ENCODE assay signal across 8 cellular contexts in the genomic region with DNA sequence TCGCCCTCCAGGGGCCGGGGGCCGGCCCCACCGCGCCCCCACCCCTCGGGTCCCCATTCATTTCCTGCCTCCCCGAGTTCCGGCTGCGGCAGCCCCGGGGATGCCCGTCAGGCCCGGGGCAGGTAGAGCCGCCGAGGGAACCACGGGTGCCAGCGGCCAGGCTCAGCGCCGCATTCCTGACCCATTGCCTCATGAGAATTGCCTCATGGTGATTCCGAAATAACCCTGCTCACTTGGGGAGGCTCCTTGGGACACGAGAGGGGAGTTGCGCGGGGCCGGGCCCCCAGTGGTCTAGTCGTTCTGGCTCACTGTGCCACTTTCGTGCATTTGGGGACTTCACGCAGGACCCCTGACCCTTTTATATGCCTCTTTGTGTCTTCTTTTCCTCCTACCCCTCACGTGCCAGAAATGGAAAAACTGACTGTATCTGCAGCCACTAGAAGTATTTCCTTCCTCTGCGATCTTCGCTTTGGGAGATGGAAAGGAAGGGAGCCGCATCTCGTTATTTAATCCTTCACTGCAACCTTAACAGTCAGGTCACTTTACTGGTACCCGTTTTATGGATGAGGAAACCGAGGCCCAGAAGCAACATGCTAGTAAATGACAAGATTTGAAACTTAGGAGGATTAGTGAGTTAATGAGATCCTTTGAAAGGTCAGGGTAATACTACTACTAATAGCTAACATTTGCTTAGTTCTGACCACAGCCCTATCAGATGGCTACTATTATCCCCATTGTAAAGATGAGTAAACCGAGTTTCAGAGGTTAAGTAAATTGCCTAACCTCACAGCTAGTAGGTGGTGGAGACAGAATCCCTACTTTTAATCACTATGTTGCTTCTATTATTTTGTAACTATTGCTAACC. TPM values are rescaled to one million over a fixed set of nuclear protein-coding genes. Genes with fewer than 3 reads are reported as not detected.
A peak's percentile ranks its signal among the peaks of the same experiment; 100 is the strongest.
DNase-seq lines count a peak whose midpoint lies in the region; ATAC-seq and TF ChIP-seq lines count a peak whose summit lies in the region.

No MANE protein-coding gene starts in this region.

- TSS peak; percentile 38 for BruUV-seq in mammary epithelial cell (replicated peaks; lab: Mats Ljungman, UMichigan)

- H3K27ac ChIP-seq in OCI-LY3 (ENCODE audit: low read length), result peak overlapping the region; percentile 60
- H3K27ac ChIP-seq in mammary epithelial cell (ENCODE audit: insufficient read depth, low read depth, low read length), result peak overlapping the region; percentile 86

- ATAC-seq in HG02623 (IDR thresholded peaks at IDR 0.05; ENCODE audit: unreplicated experiment), result peak; percentile 5
- ATAC-seq in stimulated activated effector memory CD8-positive, alpha-beta T cell treated with anti-CD3 and anti-CD28 coated beads, Interleukin-12 subunit alpha, Interleukin-12 subunit beta, amount 100 ng/mL, for 72 hours, result peak; percentile 68

- H3K4me2 ChIP-seq in OCI-LY3 (ENCODE audit: low read length) (peak overlapping the region; percentile 74), mammary epithelial cell (ENCODE audit: insufficient read depth, low read depth, low read length) (peak overlapping the region; percentile 73)

- intact Hi-C loops in mammary epithelial cell (cut with micrococcal nuclease), result no loop called here

- 9% methylated on average over 18 of the region's 34 CpGs for WGBS in mammary epithelial cell (ENCODE audit: low coverage, missing lambda C conversion rate)

- H3K4me1 Mint-ChIP-seq in stimulated activated effector memory CD8-positive, alpha-beta T cell treated with anti-CD3 and anti-CD28 coated beads, Interleukin-12 subunit alpha, Interleukin-12 subunit beta, amount 100 ng/mL, for 72 hours, result peaks cover 48% of the 10 kb centered on the region

- CTCF ChIA-PET in mammary epithelial cell (lab: Charles Lee; ENCODE audit: low non-redundant PET), result no interaction called here

- H3K4me1 ChIP-seq in OCI-LY3 (ENCODE audit: low read length), result peaks cover 7% of the 10 kb centered on the region; the same call in 1 of the 2 replicates
- peaks cover 7% of the 10 kb centered on the region for H3K4me1 ChIP-seq in mammary epithelial cell (ENCODE audit: insufficient read depth, low read length)

- no peaks in the 10 kb centered on the region for H3K9me3 Mint-ChIP-seq in stimulated activated effector memory CD8-positive, alpha-beta T cell treated with anti-CD3 and anti-CD28 coated beads, Interleukin-12 subunit alpha, Interleukin-12 subunit beta, amount 100 ng/mL, for 72 hours

- dilution Hi-C loops in mammary epithelial cell (cut with HindIII; ENCODE audit: low sequenced_read_pairs), result no loop called here

- H3K27me3 ChIP-seq in OCI-LY3 (ENCODE audit: low read depth, low read length) (no peaks in the 10 kb centered on the region), mammary epithelial cell (ENCODE audit: insufficient read depth, low read length) (no peaks in the 10 kb centered on the region), kidney epithelial cell (ENCODE audit: control insufficient read depth, insufficient read depth, low read length) (no peaks in the 10 kb centered on the region)

- H3K9me3 ChIP-seq in OCI-LY3 (ENCODE audit: insufficient read depth, low read length) (no peaks in the 10 kb centered on the region), mammary epithelial cell (replicated peaks; ENCODE audit: insufficient read depth, low read length) (no peaks in the 10 kb centered on the region)

- H3K79me2 ChIP-seq in OCI-LY3 (ENCODE audit: low read length), result peaks cover 68% of the 10 kb centered on the region
- H3K79me2 ChIP-seq in mammary epithelial cell (ENCODE audit: insufficient read depth, low read length), result peaks cover 58% of the 10 kb centered on the region

- H2AFZ ChIP-seq in OCI-LY3 (ENCODE audit: low read depth, low read length), result 0 out of 2 replicates have a peak overlapping the region, but pooled peaks have one; percentile 28
- H2AFZ ChIP-seq in mammary epithelial cell (ENCODE audit: low read depth, low read length), result peak overlapping the region; percentile 92

- peaks cover 44% of the 10 kb centered on the region for H3K36me3 Mint-ChIP-seq in stimulated activated effector memory CD8-positive, alpha-beta T cell treated with anti-CD3 and anti-CD28 coated beads, Interleukin-12 subunit alpha, Interleukin-12 subunit beta, amount 100 ng/mL, for 72 hours

- no peak; the same call in 1 of the 2 replicates for TF ChIP-seq CTCF in OCI-LY3 (IDR thresholded peaks at IDR 0.05; ENCODE audit: low read depth, low read length)
- TF ChIP-seq CTCF in mammary epithelial cell (conservative IDR thresholded peaks at IDR 0.05 in 1 of 2, IDR thresholded peaks at IDR 0.05 in 1 of 2; ENCODE audit: extremely low read depth in 1 of 2, insufficient read depth in 1 of 2, low read depth in 1 of 2, low read length in 2 of 2), result no peak
- no peak for TF ChIP-seq CTCF in kidney epithelial cell (IDR thresholded peaks at IDR 0.05; ENCODE audit: insufficient read depth, low read length, poor library complexity, severe bottlenecking)

- peak overlapping the region; percentile 97 for H3K27ac Mint-ChIP-seq in stimulated activated effector memory CD8-positive, alpha-beta T cell treated with anti-CD3 and anti-CD28 coated beads, Interleukin-12 subunit alpha, Interleukin-12 subunit beta, amount 100 ng/mL, for 72 hours

- H3K36me3 ChIP-seq in OCI-LY3 (replicated peaks; ENCODE audit: low read depth, low read length) (peaks cover 3% of the 10 kb centered on the region), mammary epithelial cell (ENCODE audit: insufficient read depth, low read length) (peaks cover 2% of the 10 kb centered on the region), kidney epithelial cell (ENCODE audit: control insufficient read depth, insufficient read depth, low read length) (no peaks in the 10 kb centered on the region)

- H3K4me3 Mint-ChIP-seq in stimulated activated effector memory CD8-positive, alpha-beta T cell treated with anti-CD3 and anti-CD28 coated beads, Interleukin-12 subunit alpha, Interleukin-12 subunit beta, amount 100 ng/mL, for 72 hours, result peak overlapping the region; percentile 94

- in situ Hi-C loops in mammary epithelial cell (cut with MboI; ENCODE audit: low sequenced_read_pairs in 2 of 2), result no loop called here

- peak; percentile 22 for DNase-seq in SKM-1 treated with dmso at 0.1 percent for 144 hours (lab: John Stamatoyannopoulos, UW; ENCODE audit: unreplicated experiment)
- DNase-seq in SKM-1 (lab: John Stamatoyannopoulos, UW; ENCODE audit: unreplicated experiment), result no peak
- peak; percentile 84 for DNase-seq in mammary epithelial cell
- DNase-seq in kidney epithelial cell (ENCODE audit: low read depth), result peak; percentile 39
- DNase-seq in stimulated activated effector memory CD8-positive, alpha-beta T cell treated with anti-CD3 and anti-CD28 coated beads, Interleukin-12 subunit alpha, Interleukin-12 subunit beta, amount 100 ng/mL, for 72 hours (ENCODE audit: low spot score in 2 of 2), result no peak
- DNase-seq in NCI-H446 treated with DMSO at 0.1 percent for 48 hours (lab: John Stamatoyannopoulos, UW), result no peak

- H3K4me3 ChIP-seq in OCI-LY3 (ENCODE audit: low read length), result peak overlapping the region; percentile 95
- H3K4me3 ChIP-seq in mammary epithelial cell (replicated peaks in 1 of 3; ENCODE audit: insufficient read depth in 1 of 3, low read depth in 2 of 3, low read length in 3 of 3), result peak overlapping the region; percentile 69 to 99 (median 77)
- H3K4me3 ChIP-seq in kidney epithelial cell (ENCODE audit: low read depth, low read length), result peak overlapping the region; percentile 99

- H4K20me1 ChIP-seq in OCI-LY3 (ENCODE audit: insufficient read depth, low read length) (peaks cover 37% of the 10 kb centered on the region), mammary epithelial cell (ENCODE audit: insufficient read depth, low read length) (peaks cover 4% of the 10 kb centered on the region)

- peak overlapping the region; percentile 91 for H3K9ac ChIP-seq in OCI-LY3 (ENCODE audit: low read length)
- peak overlapping the region; percentile 89 for H3K9ac ChIP-seq in mammary epithelial cell (ENCODE audit: insufficient read depth, low read length)

RNA-seq across cellular contexts. Expression of a gene that starts 0.8 kb away (rescaled TPM):
- total RNA-seq in mammary epithelial cell (100 to 1,000 TPM; 108 to 165 TPM), kidney epithelial cell (90.5 and 91.1 TPM in 2 replicates)
- 68.3 TPM for polyA plus RNA-seq in mammary epithelial cell
- 120 TPM for polyA minus RNA-seq in mammary epithelial cell

RNA-seq across cellular contexts. Expression of a gene that starts 10.1 kb away (rescaled TPM):
- total RNA-seq in mammary epithelial cell (1,000 to 10,000 TPM in 1 of 2 donors, 100 to 1,000 TPM in 1; 838 to 1,399 TPM), kidney epithelial cell (2,304 and 2,771 TPM in 2 replicates)
- polyA plus RNA-seq in mammary epithelial cell, result 1,877 TPM
- 600 TPM for polyA minus RNA-seq in mammary epithelial cell

RNA-seq across cellular contexts. Expression of a gene that starts 37.3 kb away (rescaled TPM):
- total RNA-seq in mammary epithelial cell (10 to 100 TPM; 30.7 to 36.1 TPM), kidney epithelial cell (21.8 and 22.7 TPM in 2 replicates)
- polyA plus RNA-seq in mammary epithelial cell, result 5.1 TPM
- 18.2 TPM for polyA minus RNA-seq in mammary epithelial cell

Comparison
In these comparisons a context has a peak if more than half of its experiments do, and no peak if none do; other contexts are left out.
1. DNase-seq: peak in SKM-1 treated with dmso at 0.1 percent for 144 hours (single experiment), mammary epithelial cell (single experiment) and kidney epithelial cell (single experiment); none in SKM-1 (single experiment), stimulated activated effector memory CD8-positive, alpha-beta T cell treated with anti-CD3 and anti-CD28 coated beads, Interleukin-12 subunit alpha, Interleukin-12 subunit beta, amount 100 ng/mL, for 72 hours (0 of 2) and NCI-H446 treated with DMSO at 0.1 percent for 48 hours (single experiment).
2. Peak in every context shown above with its lines, with median percentiles within 50 percentile points of each other: H3K4me3 ChIP-seq.